In the genomic region with DNA sequence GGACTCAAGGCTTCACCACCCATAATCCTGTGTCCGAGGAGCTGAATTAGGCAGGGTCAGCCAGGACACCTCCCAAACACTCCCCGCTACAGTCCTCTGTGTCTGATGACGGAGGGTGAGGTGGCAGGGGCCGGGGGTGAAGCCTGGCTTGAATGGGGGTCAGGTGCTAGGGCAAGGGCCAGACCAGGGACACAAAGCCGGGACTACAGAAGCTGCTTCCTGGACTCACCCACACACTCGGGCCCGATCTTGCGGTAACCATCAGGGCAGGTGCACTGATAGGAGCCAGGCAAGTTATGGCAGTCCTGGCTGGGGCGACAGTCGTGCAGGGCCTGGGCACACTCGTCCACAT, we compare ENCODE assay signal across 14 cellular contexts. TPM values are rescaled to one million over a fixed set of nuclear protein-coding genes. Genes with fewer than 3 reads are reported as not detected.
A peak's percentile ranks its signal among the peaks of the same experiment; 100 is the strongest.
DNase-seq lines count a peak whose midpoint lies in the region; ATAC-seq and TF ChIP-seq lines count a peak whose summit lies in the region.
"Had no signal": no experiment of that assay in that cellular context is flagged by ENCODE, and none has a peak within 500 bp of the region (broad histone marks: within the 10 kb centered on the region; RNA-seq: fewer than 3 reads in every experiment).

No MANE protein-coding gene starts in this region.

- H3K36me3 Mint-ChIP-seq in T-helper 1 cell treated with Interleukin-12 subunit alpha and Interleukin-12 subunit beta and Interleukin-4 antibody, amounts not matched to agents 30 μg/mL and 1 μg/mL, for 36 hours (ENCODE audit: low read depth): peaks cover 9% of the 10 kb centered on the region

- H3K27me3 Mint-ChIP-seq in T-helper 1 cell treated with Interleukin-12 subunit alpha and Interleukin-12 subunit beta and Interleukin-4 antibody, amounts not matched to agents 30 μg/mL and 1 μg/mL, for 36 hours (ENCODE audit: low read depth): peaks cover 5% of the 10 kb centered on the region

- POLR2A ChIA-PET in RWPE1 (lab: Yijun Ruan, JAX; ENCODE audit: low non-redundant PET): no interaction called here

- TF ChIP-seq POLR2A in sigmoid colon (IDR thresholded peaks at IDR 0.05): no peak

- DNase-seq in T-helper 1 cell (no peak), RWPE1 (ENCODE audit: low spot score) (no peak), left ventricle myocardium inferior (peak; percentile 12), sigmoid colon (no peak), mucosa of descending colon (no peak)
- DNase-seq: activated T-cell treated with anti-CD3 and anti-CD28 coated beads for 4 hours, anterior cingulate cortex, islet precursor cell, NCI-H1694, small intestine had no signal

- H3K36me3 ChIP-seq in left ventricle myocardium inferior: peaks cover 41% of the 10 kb centered on the region
- H3K36me3 ChIP-seq in sigmoid colon: peaks cover 9 to 52% (median 25%) of the 10 kb centered on the region in 4 donors
- peaks cover 4% of the 10 kb centered on the region for H3K36me3 ChIP-seq in mucosa of descending colon (ENCODE audit: low read depth)

- no peak overlapping the region for H3K4me3 Mint-ChIP-seq in T-helper 1 cell treated with Interleukin-12 subunit alpha and Interleukin-12 subunit beta and Interleukin-4 antibody, amounts not matched to agents 30 μg/mL and 1 μg/mL, for 36 hours

- H3K9me3 Mint-ChIP-seq in T-helper 1 cell treated with Interleukin-12 subunit alpha and Interleukin-12 subunit beta and Interleukin-4 antibody, amounts not matched to agents 30 μg/mL and 1 μg/mL, for 36 hours: no peaks in the 10 kb centered on the region

- H3K27ac Mint-ChIP-seq in T-helper 1 cell treated with Interleukin-12 subunit alpha and Interleukin-12 subunit beta and Interleukin-4 antibody, amounts not matched to agents 30 μg/mL and 1 μg/mL, for 36 hours: peak overlapping the region; percentile 15

- TF ChIP-seq EP300 in sigmoid colon (IDR thresholded peaks at IDR 0.05): no peak

- CTCF ChIA-PET in RWPE1 (lab: Yijun Ruan, JAX): interaction anchor here (0.5 to 1.9 kb wide), 2 partner anchors 9 to 11 kb away, joined by 3 to 5 read pairs; no protein-coding TSS in a partner anchor

- H3K27ac ChIP-seq in RWPE1 (peak overlapping the region; percentile 82), left ventricle myocardium inferior (replicated peaks) (peak overlapping the region; percentile 98), sigmoid colon (peak overlapping the region; percentile 93 to 98 (median 96))

- H3K4me3 ChIP-seq in left ventricle myocardium inferior (peak overlapping the region; percentile 76), sigmoid colon (no peak overlapping the region), mucosa of descending colon (no peak overlapping the region)
- H3K4me3 ChIP-seq: thoracic aorta had no signal

- no peak for TF ChIP-seq CTCF in RWPE1 (conservative IDR thresholded peaks at IDR 0.05; ENCODE audit: low read depth)
- TF ChIP-seq CTCF in left ventricle myocardium inferior (IDR thresholded peaks at IDR 0.05; ENCODE audit: borderline replicate concordance): no peak
- TF ChIP-seq CTCF in sigmoid colon (IDR thresholded peaks at IDR 0.05): no peak
- TF ChIP-seq CTCF in mucosa of descending colon (IDR thresholded peaks at IDR 0.05): no peak

- H3K27me3 ChIP-seq in left ventricle myocardium inferior (ENCODE audit: low read depth): no peaks in the 10 kb centered on the region
- no peaks in the 10 kb centered on the region for H3K27me3 ChIP-seq in sigmoid colon

- no peak for ATAC-seq in GM18870 (IDR thresholded peaks at IDR 0.05; ENCODE audit: unreplicated experiment)
- ATAC-seq in HG02938 (IDR thresholded peaks at IDR 0.05; ENCODE audit: unreplicated experiment): no peak
- ATAC-seq in mucosa of descending colon: no peak

- H3K4me1 Mint-ChIP-seq in T-helper 1 cell treated with Interleukin-12 subunit alpha and Interleukin-12 subunit beta and Interleukin-4 antibody, amounts not matched to agents 30 μg/mL and 1 μg/mL, for 36 hours (ENCODE audit: low read depth): peaks cover 16% of the 10 kb centered on the region

- intact Hi-C loops in left ventricle myocardium inferior (cut with micrococcal nuclease) (no loop called here), sigmoid colon (cut with DNase I) (no loop called here), mucosa of descending colon (cut with DNase I, micrococcal nuclease) (no loop called here)

- peaks cover 54% of the 10 kb centered on the region for H3K4me1 ChIP-seq in left ventricle myocardium inferior
- peaks cover 0 to 51% (median 38%) of the 10 kb centered on the region in 4 donors for H3K4me1 ChIP-seq in sigmoid colon
- H3K4me1 ChIP-seq in mucosa of descending colon (ENCODE audit: low read depth): peaks cover 10% of the 10 kb centered on the region

- 70 to 76% methylated on average over 11 of the region's 11 CpGs for WGBS in sigmoid colon, 2 donors

- H3K9me3 ChIP-seq in left ventricle myocardium inferior (replicated peaks) (no peaks in the 10 kb centered on the region), sigmoid colon (no peaks in the 10 kb centered on the region), mucosa of descending colon (no peaks in the 10 kb centered on the region)
- H3K9me3 ChIP-seq: thoracic aorta had no signal

RNA-seq across cellular contexts. Expression of gene EFEMP2, which starts 2.3 kb away (rescaled TPM):
- total RNA-seq in left ventricle myocardium inferior (85.1 TPM), sigmoid colon (100 to 1,000 TPM in 2 of 4 donors, 10 to 100 TPM in 2; 71.7 to 120 (median 97.3) TPM), mucosa of descending colon (10 to 100 TPM; 11.7 to 67.0 (median 15.3) TPM)
- 10 to 100 TPM in 2 of 3 donors, 1 to 10 TPM in 1; 8.6 to 24.0 (median 19.4) TPM for polyA plus RNA-seq in sigmoid colon

RNA-seq across cellular contexts. Expression of gene CTSW, which starts 9.4 kb away (rescaled TPM):
- total RNA-seq in left ventricle myocardium inferior (0.49 TPM), sigmoid colon (under 1 TPM in 1 of 4 donors, not detected in 3; 0.82 TPM), mucosa of descending colon (1 to 10 TPM; 1.2 to 3.2 (median 2.8) TPM)
- polyA plus RNA-seq in sigmoid colon: 1 to 10 TPM in 2 of 3 donors, not detected in 1; 2.3 to 3.1 TPM

RNA-seq across cellular contexts. Expression of gene MUS81, which starts 10.1 kb away (rescaled TPM):
- total RNA-seq in left ventricle myocardium inferior (31.5 TPM), sigmoid colon (10 to 100 TPM; 42.1 to 54.2 (median 45.2) TPM), mucosa of descending colon (10 to 100 TPM; 48.0 to 81.8 (median 58.7) TPM)
- 10 to 100 TPM; 33.5 to 61.8 (median 36.0) TPM for polyA plus RNA-seq in sigmoid colon

RNA-seq across cellular contexts. Expression of gene CFL1, which starts 12.3 kb away (rescaled TPM):
- total RNA-seq in left ventricle myocardium inferior: 299 TPM
- total RNA-seq in sigmoid colon: 100 to 1,000 TPM; 428 to 506 (median 487) TPM
- 1,000 to 10,000 TPM; 1,456 to 2,165 (median 1,757) TPM for polyA plus RNA-seq in sigmoid colon
- total RNA-seq in mucosa of descending colon: 1,000 to 10,000 TPM; 1,004 to 2,046 (median 1,725) TPM

RNA-seq across cellular contexts. Expression of gene FIBP, which starts 18.0 kb away (rescaled TPM):
- total RNA-seq in left ventricle myocardium inferior (42.2 TPM), sigmoid colon (10 to 100 TPM; 37.5 to 60.7 (median 48.6) TPM), mucosa of descending colon (10 to 100 TPM; 35.8 to 52.8 (median 47.0) TPM)
- polyA plus RNA-seq in sigmoid colon: 10 to 100 TPM; 54.4 to 66.1 (median 58.3) TPM
